8 cellular contexts compared by ENCODE assay signal in genomic region chr4:14749910-14750309, GRCh38.
DNase-seq lines count a peak whose midpoint lies in the region; ATAC-seq, FAIRE-seq and TF ChIP-seq lines count a peak whose summit lies in the region.

No MANE protein-coding gene starts in this region.

- ATAC-seq in GM18519 (IDR thresholded peaks at IDR 0.05; ENCODE audit: low FRiP score, unreplicated experiment) (peak; percentile 56), pancreas (peak in 3 of 4 donors; percentile 76 to 92 (median 91)), HG03175 (IDR thresholded peaks at IDR 0.05; ENCODE audit: unreplicated experiment) (no peak)

- DNase-seq in AG08395 (ENCODE audit: low spot score) (peak; percentile 26), NCI-H226 (peak; percentile 3), H1 (ENCODE audit: low read depth in 1 of 2, low spot score in 2 of 2) (no peak), pancreas (peak in 4 of 6 donors; percentile 17 to 34 (median 18)), iPS-NIHi11 (ENCODE audit: low spot score) (no peak), Kasumi-1 (lab: John Stamatoyannopoulos, UW) (no peak)

- WGBS in H1 (ENCODE audit: extremely low coverage in 1 of 2, insufficient coverage in 1 of 2, insufficient read length in 1 of 2, insufficient replicate concordance in 2 of 2, low coverage in 1 of 2, low lambda C conversion rate in 2 of 2, missing lambda C conversion rate in 1 of 2), 2 experiments: 76% methylated on average over 2 of the region's 2 CpGs; no CpG with 5 or more reads in 1 of the 2 experiments
- 21 to 25% methylated on average over 2 of the region's 2 CpGs for WGBS in pancreas, 2 donors

- H3K23me2 ChIP-seq in H1 (ENCODE audit: low read depth, low read length): no peaks in the 10 kb centered on the region

- H3K56ac ChIP-seq in H1 (replicated peaks; ENCODE audit: insufficient read length, low read depth, low read length): no peak overlapping the region

- H3K4me1 ChIP-seq in H1 (replicated peaks in 1 of 4; ENCODE audit: control insufficient read depth in 3 of 4, insufficient read depth in 4 of 4, low read length in 3 of 4) (peaks cover 0 to 10% (median under 1%) of the 10 kb centered on the region in 4 experiments; a peak in 3 of 7 replicates), pancreas (no peaks in the 10 kb centered on the region)

- H4K5ac ChIP-seq in H1 (ENCODE audit: insufficient read length, low read depth, low read length): no peak overlapping the region

- H3K4me3 ChIP-seq in H1 (ENCODE audit: extremely low read depth in 1 of 4, insufficient read depth in 2 of 4, low read depth in 3 of 4, low read length in 4 of 4): no peak overlapping the region
- H3K4me3 ChIP-seq in pancreas: no peak overlapping the region

- no peaks in the 10 kb centered on the region for H4K20me1 ChIP-seq in H1 (replicated peaks in 1 of 2; ENCODE audit: control insufficient read depth in 1 of 2, insufficient read depth in 2 of 2, low read length in 2 of 2)

- POLR2A ChIA-PET in H1 (lab: Charles Lee; ENCODE audit: partially characterized antibody): no interaction called here

- TF ChIP-seq POLR2A in H1 (IDR thresholded peaks at IDR 0.05; ENCODE audit: control extremely low read depth in 1 of 2, low read depth in 2 of 2, low read length in 2 of 2): no peak

- TF ChIP-seq CTCF in H1 (IDR thresholded peaks at IDR 0.05; ENCODE audit: control extremely low read depth in 1 of 3, insufficient read depth in 1 of 3, low read depth in 1 of 3, low read length in 3 of 3) (peak; percentile 42 to 51 (median 45)), pancreas (IDR thresholded peaks at IDR 0.05) (peak in 2 of 4 donors; percentile 18 to 29)

- CTCF ChIA-PET in H1 (lab: Charles Lee; ENCODE audit: partially characterized antibody): interaction anchor here (0.7 to 1.5 kb wide), 5 partner anchors 13 to 342 kb away, joined by 3 to 6 read pairs (median 3); no protein-coding TSS in a partner anchor

- FAIRE-seq in H1 (lab: Jason Lieb, UNC): no peak
- no peak for FAIRE-seq in pancreas (lab: Jason Lieb, UNC)

- H2AFZ ChIP-seq in H1 (ENCODE audit: low read length): no peak overlapping the region

- peak; percentile 65 to 71 for TF ChIP-seq RAD21 in H1 (IDR thresholded peaks at IDR 0.05 in 1 of 2, conservative IDR thresholded peaks at IDR 0.05 in 1 of 2; ENCODE audit: low read depth in 2 of 2, low read length in 2 of 2)

- no peak for TF ChIP-seq EP300 in H1 (IDR thresholded peaks at IDR 0.05; ENCODE audit: borderline replicate concordance in 1 of 2, low read depth in 2 of 2, low read length in 2 of 2)

- no peak overlapping the region for H2BK120ac ChIP-seq in H1 (replicated peaks; ENCODE audit: low read depth, low read length)

- H3K18ac ChIP-seq in H1 (ENCODE audit: extremely low read depth, low read length): no peak overlapping the region

- no peak overlapping the region for H2BK5ac ChIP-seq in H1 (ENCODE audit: low read depth, low read length)

- H3K9me3 ChIP-seq in H1 (ENCODE audit: insufficient read depth in 2 of 2, low read depth in 1 of 2, low read length in 1 of 2) (peaks cover 22 to 23% of the 10 kb centered on the region in 2 experiments), pancreas (no peaks in the 10 kb centered on the region)

- H3K4ac ChIP-seq in H1 (replicated peaks; ENCODE audit: insufficient read length, low read depth, low read length): no peak overlapping the region

- intact Hi-C loops in pancreas (cut with DNase I): no loop called here

- H2BK15ac ChIP-seq in H1 (ENCODE audit: low read length): no peak overlapping the region

- no peak overlapping the region for H3K9ac ChIP-seq in H1 (replicated peaks in 1 of 4; ENCODE audit: extremely low read depth in 1 of 4, low read depth in 3 of 4, low read length in 3 of 4)

- no peak overlapping the region for H3K23ac ChIP-seq in H1 (ENCODE audit: insufficient read length)

- no peaks in the 10 kb centered on the region for H3K79me2 ChIP-seq in H1 (ENCODE audit: control insufficient read depth in 1 of 2, insufficient read depth in 2 of 2, low read length in 2 of 2)

- no peak overlapping the region for H2AK5ac ChIP-seq in H1 (ENCODE audit: low read depth, low read length)

- H4K8ac ChIP-seq in H1 (ENCODE audit: extremely low read depth, insufficient read depth, low read length): no peak overlapping the region

- no peaks in the 10 kb centered on the region for H3K79me1 ChIP-seq in H1 (ENCODE audit: low read depth, low read length)

- H4K91ac ChIP-seq in H1 (replicated peaks; ENCODE audit: insufficient read length, low read length): no peak overlapping the region

- no peak overlapping the region for H2BK20ac ChIP-seq in H1 (ENCODE audit: low read length)

- no peak overlapping the region for H2BK12ac ChIP-seq in H1 (ENCODE audit: low read depth, low read length)

- no peak overlapping the region for H3K27ac ChIP-seq in H1 (ENCODE audit: low read depth, low read length)
- H3K27ac ChIP-seq in pancreas: no peak overlapping the region

- H3K36me3 ChIP-seq in H1 (ENCODE audit: control insufficient read depth in 2 of 4, insufficient read depth in 4 of 4, low read length in 3 of 4) (no peaks in the 10 kb centered on the region; a peak in 1 of 8 replicates), pancreas (no peaks in the 10 kb centered on the region)

- no peak overlapping the region for H3K4me2 ChIP-seq in H1 (ENCODE audit: insufficient read depth in 1 of 2, low read depth in 2 of 2, low read length in 2 of 2)

- no peak overlapping the region for H3K14ac ChIP-seq in H1 (ENCODE audit: insufficient read length)

- H3K27me3 ChIP-seq in H1 (replicated peaks in 1 of 4; ENCODE audit: control insufficient read depth in 3 of 4, extremely low read depth in 1 of 4, insufficient read depth in 3 of 4, low read length in 3 of 4): no peaks in the 10 kb centered on the region
- H3K27me3 ChIP-seq in pancreas: no peaks in the 10 kb centered on the region

TF ChIP-seq in H1, 55 proteins besides CTCF, POLR2A, EP300 and RAD21 (continues in another document):
- no peak for TF ChIP-seq CHD1 (IDR thresholded peaks at IDR 0.05; ENCODE audit: low read depth, low read length)
- no peak for TF ChIP-seq KDM4A (IDR thresholded peaks at IDR 0.05; ENCODE audit: low read depth, low read length, severe bottlenecking)

Comparison
In these comparisons a context has a peak if more than half of its experiments do, and no peak if none do; other contexts are left out.
1. DNase-seq: peak in AG08395 (single experiment), NCI-H226 (single experiment) and pancreas (4 of 6); none in H1 (0 of 2), iPS-NIHi11 (single experiment) and Kasumi-1 (0 of 2).